Comparison of ENCODE assay signal across 21 cellular contexts in the genomic region with DNA sequence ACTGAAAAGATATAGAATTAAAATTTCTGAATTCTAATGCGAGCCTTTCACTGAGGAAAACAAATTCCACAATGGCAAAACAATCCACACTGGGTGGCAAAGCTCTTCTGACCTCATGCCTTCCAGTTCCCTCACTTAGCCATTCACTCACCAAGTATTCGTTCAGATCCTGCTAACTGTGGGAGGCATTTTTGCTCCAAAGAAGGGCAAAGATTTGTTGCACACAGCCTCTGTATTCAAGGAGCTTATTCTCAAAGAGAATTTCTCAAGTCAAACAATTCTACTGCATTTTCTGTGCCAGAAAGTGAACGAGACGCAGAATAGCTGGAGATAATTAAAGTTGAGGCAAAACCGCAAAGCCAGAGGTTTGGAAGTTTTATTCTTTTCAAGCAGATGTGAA.
"Had no signal": no experiment of that assay in that cellular context is flagged by ENCODE, and none has a peak within 500 bp of the region (broad histone marks: within the 10 kb centered on the region; RNA-seq: fewer than 3 reads in every experiment).

No MANE protein-coding gene starts in this region.

- H3K27me3 Mint-ChIP-seq: activated CD4-positive, alpha-beta memory T cell treated with anti-CD3 and anti-CD28 coated beads, Interleukin-2, amount 10 ng/mL, durations not matched to agents 7 days and 5 days; brain had no signal

- H3K27ac Mint-ChIP-seq: activated CD4-positive, alpha-beta memory T cell treated with anti-CD3 and anti-CD28 coated beads, Interleukin-2, amount 10 ng/mL, durations not matched to agents 7 days and 5 days; activated naive CD4-positive, alpha-beta T cell treated with anti-CD3 and anti-CD28 coated beads, Interleukin-2, amount 50 U/mL, for 72 hours; brain; memory B cell; naive thymus-derived CD8-positive, alpha-beta T cell; stimulated activated effector memory CD8-positive, alpha-beta T cell treated with anti-CD3 and anti-CD28 coated beads, Interleukin-12 subunit alpha, Interleukin-12 subunit beta, amount 100 ng/mL, for 72 hours; T-helper 17 cell had no signal

- H3K9me3 ChIP-seq: thyroid gland had no signal

- H3K36me3 Mint-ChIP-seq: activated naive CD4-positive, alpha-beta T cell treated with anti-CD3 and anti-CD28 coated beads, Interleukin-2, amount 50 U/mL, for 72 hours; brain; memory B cell; naive thymus-derived CD8-positive, alpha-beta T cell; stimulated activated effector memory CD8-positive, alpha-beta T cell treated with anti-CD3 and anti-CD28 coated beads, Interleukin-12 subunit alpha, Interleukin-12 subunit beta, amount 100 ng/mL, for 72 hours had no signal

- H3K4me1 ChIP-seq: left ventricle myocardium inferior, thyroid gland had no signal

- H3K4me1 Mint-ChIP-seq: activated CD4-positive, alpha-beta memory T cell treated with anti-CD3 and anti-CD28 coated beads, Interleukin-2, amount 10 ng/mL, durations not matched to agents 7 days and 5 days; brain; memory B cell; naive thymus-derived CD8-positive, alpha-beta T cell; stimulated activated effector memory CD8-positive, alpha-beta T cell treated with anti-CD3 and anti-CD28 coated beads, Interleukin-12 subunit alpha, Interleukin-12 subunit beta, amount 100 ng/mL, for 72 hours; T-helper 17 cell had no signal

- H3K36me3 ChIP-seq: left ventricle myocardium inferior, thyroid gland, WERI-Rb-1 had no signal

- H3K4me3 ChIP-seq: left ventricle myocardium inferior, thyroid gland had no signal

- DNase-seq: activated CD4-positive, alpha-beta memory T cell treated with anti-CD3 and anti-CD28 coated beads, Interleukin-2, amount 10 ng/mL, durations not matched to agents 7 days and 5 days; activated CD4-positive, alpha-beta T cell treated with anti-CD3 and anti-CD28 coated beads for 4 hours; activated effector memory CD4-positive, alpha-beta T cell treated with anti-CD3 and anti-CD28 coated beads, Interleukin-2, amount 50 U/mL, for 16 hours; activated T-cell treated with anti-CD3 and anti-CD28 coated beads, Interleukin-2, amount 50 U/mL, for 4 hours; amniotic stem cell; cortex of kidney; effector memory CD4-positive, alpha-beta T cell; kidney; left ventricle myocardium inferior; naive thymus-derived CD8-positive, alpha-beta T cell; posterior cingulate gyrus; retina; stimulated activated CD4-positive, alpha-beta T cell treated with anti-CD3 and anti-CD28 coated beads, Interleukin-12 subunit alpha, Interleukin-12 subunit beta, amount 100 ng/mL, for 4 hours; stimulated activated CD4-positive, alpha-beta T cell treated with anti-CD3 and anti-CD28 coated beads, Interleukin-2, amount 100 ng/mL, for 24 hours; T-helper 17 cell; thyroid gland; WERI-Rb-1 had no signal

- H3K27ac ChIP-seq: left ventricle myocardium inferior, thyroid gland, WERI-Rb-1 had no signal

- H3K9me3 Mint-ChIP-seq: activated CD4-positive, alpha-beta memory T cell treated with anti-CD3 and anti-CD28 coated beads, Interleukin-2, amount 10 ng/mL, durations not matched to agents 7 days and 5 days; activated naive CD4-positive, alpha-beta T cell treated with anti-CD3 and anti-CD28 coated beads, Interleukin-2, amount 50 U/mL, for 72 hours; activated T-cell treated with anti-CD3 and anti-CD28 coated beads, Interleukin-2, amount 50 U/mL, for 4 hours had no signal

- H3K27me3 ChIP-seq: thyroid gland had no signal

- H3K4me3 Mint-ChIP-seq: activated CD4-positive, alpha-beta memory T cell treated with anti-CD3 and anti-CD28 coated beads, Interleukin-2, amount 10 ng/mL, durations not matched to agents 7 days and 5 days; activated T-cell treated with anti-CD3 and anti-CD28 coated beads, Interleukin-2, amount 50 U/mL, for 4 hours; brain; memory B cell; naive thymus-derived CD8-positive, alpha-beta T cell; stimulated activated effector memory CD8-positive, alpha-beta T cell treated with anti-CD3 and anti-CD28 coated beads, Interleukin-12 subunit alpha, Interleukin-12 subunit beta, amount 100 ng/mL, for 72 hours; T-helper 17 cell had no signal
